2 cellular contexts compared by ENCODE assay signal in genomic region chr15:44325568-44325967, GRCh38.
TF ChIP-seq lines count a peak whose summit lies in the region.

No MANE protein-coding gene starts in this region.

TF ChIP-seq in HepG2, 621 proteins besides CTCF, POLR2A, EP300 and RAD21:
- TF ChIP-seq FOSL2 (CRISPR knock-in tag; IDR thresholded peaks at IDR 0.05) (no peak), PLSCR1 (CRISPR knock-in tag; IDR thresholded peaks at IDR 0.05; ENCODE audit: borderline replicate concordance) (no peak), MIER2 (CRISPR knock-in tag; IDR thresholded peaks at IDR 0.05) (no peak)

TF ChIP-seq in H1, 55 proteins besides CTCF, POLR2A, EP300 and RAD21:
- TF ChIP-seq RNF2 (IDR thresholded peaks at IDR 0.05; ENCODE audit: borderline replicate concordance, low read depth, low read length, missing control alignments, poor library complexity, severe bottlenecking) = no peak
- TF ChIP-seq NRF1 (IDR thresholded peaks at IDR 0.05; ENCODE audit: low read depth, low read length) = no peak
- TF ChIP-seq HDAC6 (IDR thresholded peaks at IDR 0.05; ENCODE audit: low read depth, low read length) = no peak
- TF ChIP-seq SRF (IDR thresholded peaks at IDR 0.05; ENCODE audit: low read depth, low read length) = no peak
- TF ChIP-seq MAFK (IDR thresholded peaks at IDR 0.05; ENCODE audit: low read depth, low read length) = no peak
- TF ChIP-seq, protein P1, sequence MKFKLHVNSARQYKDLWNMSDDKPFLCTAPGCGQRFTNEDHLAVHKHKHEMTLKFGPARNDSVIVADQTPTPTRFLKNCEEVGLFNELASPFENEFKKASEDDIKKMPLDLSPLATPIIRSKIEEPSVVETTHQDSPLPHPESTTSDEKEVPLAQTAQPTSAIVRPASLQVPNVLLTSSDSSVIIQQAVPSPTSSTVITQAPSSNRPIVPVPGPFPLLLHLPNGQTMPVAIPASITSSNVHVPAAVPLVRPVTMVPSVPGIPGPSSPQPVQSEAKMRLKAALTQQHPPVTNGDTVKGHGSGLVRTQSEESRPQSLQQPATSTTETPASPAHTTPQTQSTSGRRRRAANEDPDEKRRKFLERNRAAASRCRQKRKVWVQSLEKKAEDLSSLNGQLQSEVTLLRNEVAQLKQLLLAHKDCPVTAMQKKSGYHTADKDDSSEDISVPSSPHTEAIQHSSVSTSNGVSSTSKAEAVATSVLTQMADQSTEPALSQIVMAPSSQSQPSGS (IDR thresholded peaks at IDR 0.05; ENCODE audit: low read length) = no peak
- no peak for TF ChIP-seq SP2 (IDR thresholded peaks at IDR 0.05; ENCODE audit: low read length)
- TF ChIP-seq PHF8 (conservative IDR thresholded peaks at IDR 0.05; ENCODE audit: low read depth, low read length) = no peak
- TF ChIP-seq GABPA (IDR thresholded peaks at IDR 0.05; ENCODE audit: borderline replicate concordance, insufficient read depth, low read length) = no peak
- no peak for TF ChIP-seq ASH2L (IDR thresholded peaks at IDR 0.05; ENCODE audit: low read length)
- TF ChIP-seq, protein P2, sequence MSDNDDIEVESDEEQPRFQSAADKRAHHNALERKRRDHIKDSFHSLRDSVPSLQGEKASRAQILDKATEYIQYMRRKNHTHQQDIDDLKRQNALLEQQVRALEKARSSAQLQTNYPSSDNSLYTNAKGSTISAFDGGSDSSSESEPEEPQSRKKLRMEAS (IDR thresholded peaks at IDR 0.05) = no peak
- no peak for TF ChIP-seq GTF2F1 (IDR thresholded peaks at IDR 0.05; ENCODE audit: borderline replicate concordance, low read depth, low read length)
- TF ChIP-seq YY1 (IDR thresholded peaks at IDR 0.05; ENCODE audit: low read depth, low read length) = no peak
